Comparison of ENCODE assay signal across 18 cellular contexts in the genomic region with DNA sequence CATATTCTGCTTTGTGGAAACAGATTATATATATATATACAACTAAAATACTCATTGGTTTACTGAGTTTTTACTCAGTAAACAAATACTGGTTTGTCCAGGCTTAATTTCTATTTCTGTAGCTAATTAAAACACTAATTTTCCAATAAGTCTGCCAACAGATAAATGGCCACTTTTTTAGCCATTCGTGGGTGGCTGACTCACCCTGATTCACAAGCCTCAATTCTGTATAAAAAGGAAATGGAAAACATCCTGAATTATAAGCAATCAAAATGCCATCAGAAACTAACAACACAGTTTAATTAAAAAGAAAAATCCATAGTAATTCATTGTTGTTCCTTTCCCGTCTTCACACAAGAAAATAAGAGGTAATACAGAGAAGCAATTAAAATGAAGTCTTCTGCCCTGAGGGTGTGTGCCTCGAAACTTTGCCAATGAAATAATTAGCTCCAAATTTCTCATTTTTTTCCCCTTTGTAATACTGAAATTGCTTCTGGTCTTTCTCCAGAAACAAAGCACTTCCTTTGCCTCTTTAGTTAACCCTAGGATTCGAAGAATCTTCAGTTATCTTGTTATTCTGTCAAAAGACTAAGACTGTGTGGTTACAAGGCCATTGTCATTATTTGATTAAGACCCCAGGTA.
DNase-seq lines count a peak whose midpoint lies in the region; TF ChIP-seq lines count a peak whose summit lies in the region.
"Had no signal": no experiment of that assay in that cellular context is flagged by ENCODE, and none has a peak within 500 bp of the region (broad histone marks: within the 10 kb centered on the region; RNA-seq: fewer than 3 reads in every experiment).

No MANE protein-coding gene starts in this region.

- no peak overlapping the region for H3K4me3 ChIP-seq in AG10803 (ENCODE audit: low read length)
- no peak overlapping the region for H3K4me3 ChIP-seq in cardiac fibroblast (replicated peaks in 1 of 2; ENCODE audit: low read depth in 2 of 2, low read length in 2 of 2)
- H3K4me3 ChIP-seq: adrenal gland, left ventricle myocardium inferior, SK-N-MC, tibial nerve had no signal

- peak; percentile 43 for DNase-seq in AG10803 (ENCODE audit: low read depth)
- DNase-seq in M059J (ENCODE audit: low read depth), result peak; percentile 68
- peak; percentile 34 to 52 for DNase-seq in cardiac fibroblast (ENCODE audit: low read depth in 2 of 2)
- DNase-seq in foreskin melanocyte, result peak; percentile 68
- no peak for DNase-seq in DMS153 treated with DMSO at 0.1 percent for 48 hours (lab: John Stamatoyannopoulos, UW; ENCODE audit: unreplicated experiment)
- no peak for DNase-seq in activated naive CD4-positive, alpha-beta T cell (lab: John Stamatoyannopoulos, UW)
- no peak for DNase-seq in DMS 273 treated with DMSO at 0.1 percent for 48 hours (lab: John Stamatoyannopoulos, UW)
- DNase-seq in cerebellum (ENCODE audit: low spot score), result no peak
- DNase-seq: activated effector memory CD4-positive, alpha-beta T cell treated with Interleukin-2 at 50 U/mL for 16 hours; CD4-positive, alpha-beta memory T cell; left ventricle myocardium inferior; NCI-H1436; right cardiac atrium; stimulated activated naive CD4-positive, alpha-beta T cell; T1000 had no signal

- TF ChIP-seq CTCF in AG10803 (conservative IDR thresholded peaks at IDR 0.05; ENCODE audit: low read length), result no peak
- no peak for TF ChIP-seq CTCF in cardiac fibroblast (IDR thresholded peaks at IDR 0.05; ENCODE audit: low read depth, low read length)

Comparison
In these comparisons a context has a peak if more than half of its experiments do, and no peak if none do; other contexts are left out.
1. DNase-seq: peak in AG10803 (single experiment), M059J (single experiment), cardiac fibroblast (2 of 2) and foreskin melanocyte (single experiment); none in DMS153 treated with DMSO at 0.1 percent for 48 hours (single experiment), activated naive CD4-positive, alpha-beta T cell (0 of 4), DMS 273 treated with DMSO at 0.1 percent for 48 hours (single experiment) and cerebellum (single experiment).